19 cellular contexts compared by ENCODE assay signal in genomic region chr5:75886706-75887105, GRCh38.
DNase-seq lines count a peak whose midpoint lies in the region; ATAC-seq and TF ChIP-seq lines count a peak whose summit lies in the region.
"Had no signal": no experiment of that assay in that cellular context is flagged by ENCODE, and none has a peak within 500 bp of the region (broad histone marks: within the 10 kb centered on the region; RNA-seq: fewer than 3 reads in every experiment).

No MANE protein-coding gene starts in this region.

- no peaks in the 10 kb centered on the region for H3K9me3 ChIP-seq in tibial nerve
- H3K9me3 ChIP-seq: esophagus muscularis mucosa, pancreas, upper lobe of left lung had no signal

- H3K36me3 ChIP-seq in kidney epithelial cell (ENCODE audit: control insufficient read depth, insufficient read depth, low read length) (no peaks in the 10 kb centered on the region), tibial nerve (no peaks in the 10 kb centered on the region)
- H3K36me3 ChIP-seq: esophagus muscularis mucosa, pancreas, upper lobe of left lung had no signal

- H3K27me3 ChIP-seq in kidney epithelial cell (ENCODE audit: control insufficient read depth, insufficient read depth, low read length) (no peaks in the 10 kb centered on the region), tibial nerve (no peaks in the 10 kb centered on the region)
- H3K27me3 ChIP-seq: esophagus muscularis mucosa, pancreas, upper lobe of left lung had no signal

- no peak for TF ChIP-seq EP300 in tibial nerve (IDR thresholded peaks at IDR 0.05)

- ATAC-seq in HG03565 (IDR thresholded peaks at IDR 0.05; ENCODE audit: unreplicated experiment) = no peak
- ATAC-seq: naive thymus-derived CD4-positive, alpha-beta T cell had no signal

- peak; percentile 34 for DNase-seq in A172 (ENCODE audit: low spot score)
- peak; percentile 1 for DNase-seq in LHCN-M2 (ENCODE audit: low read depth)
- peak; percentile 0 to 3 for DNase-seq in cardiac fibroblast (ENCODE audit: low read depth in 2 of 2)
- DNase-seq in kidney epithelial cell (ENCODE audit: low read depth) = peak; percentile 4
- no peak for DNase-seq in AG20443 (ENCODE audit: low spot score)
- no peak for DNase-seq in tibial nerve (ENCODE audit: low spot score in 2 of 2)
- DNase-seq in ureter (ENCODE audit: low spot score) = no peak
- DNase-seq: activated CD4-positive, alpha-beta T cell treated with anti-CD3 and anti-CD28 coated beads, Interleukin-2, amount 10 ng/mL, durations not matched to agents 24 days and 14 days; activated effector memory CD4-positive, alpha-beta T cell treated with anti-CD3 and anti-CD28 coated beads, Interleukin-2, amount 50 U/mL, for 16 hours; central memory CD4-positive, alpha-beta T cell; DMS79; KG1; NCI-H1092 treated with DMSO at 0.1 percent for 48 hours; pancreas; SHP77; upper lobe of left lung had no signal

- no peak overlapping the region for H3K27ac ChIP-seq in tibial nerve
- H3K27ac ChIP-seq: esophagus muscularis mucosa, pancreas, upper lobe of left lung had no signal

- 36 to 45% methylated on average over 2 of the region's 2 CpGs for WGBS in tibial nerve, 2 donors

- H3K4me3 ChIP-seq in cardiac fibroblast (replicated peaks in 1 of 2; ENCODE audit: low read depth in 2 of 2, low read length in 2 of 2) (no peak overlapping the region), kidney epithelial cell (ENCODE audit: low read depth, low read length) (no peak overlapping the region), tibial nerve (no peak overlapping the region)
- H3K4me3 ChIP-seq: esophagus muscularis mucosa, pancreas, upper lobe of left lung had no signal

- no peak for TF ChIP-seq POLR2A in tibial nerve (IDR thresholded peaks at IDR 0.05)

- no peaks in the 10 kb centered on the region for H3K4me1 ChIP-seq in tibial nerve
- H3K4me1 ChIP-seq: esophagus muscularis mucosa, pancreas, upper lobe of left lung had no signal

- TF ChIP-seq CTCF in cardiac fibroblast (IDR thresholded peaks at IDR 0.05; ENCODE audit: low read depth, low read length) (no peak), kidney epithelial cell (IDR thresholded peaks at IDR 0.05; ENCODE audit: insufficient read depth, low read length, poor library complexity, severe bottlenecking) (no peak), tibial nerve (IDR thresholded peaks at IDR 0.05) (no peak)

Comparison
In these comparisons a context has a peak if more than half of its experiments do, and no peak if none do; other contexts are left out.
1. DNase-seq: peak in A172 (single experiment), LHCN-M2 (single experiment), cardiac fibroblast (2 of 2) and kidney epithelial cell (single experiment); none in AG20443 (single experiment), tibial nerve (0 of 2) and ureter (single experiment).